Comparison of ENCODE assay signal across 13 cellular contexts in genomic region chrX:16444353-16444752, GRCh38.
A peak's percentile ranks its signal among the peaks of the same experiment; 100 is the strongest.
DNase-seq lines count a peak whose midpoint lies in the region; ATAC-seq and TF ChIP-seq lines count a peak whose summit lies in the region.
"Had no signal": no experiment of that assay in that cellular context is flagged by ENCODE, and none has a peak within 500 bp of the region (broad histone marks: within the 10 kb centered on the region; RNA-seq: fewer than 3 reads in every experiment).

No MANE protein-coding gene starts in this region.

- H3K4me1 ChIP-seq in mammary epithelial cell (ENCODE audit: insufficient read depth, low read length) (peaks cover 5% of the 10 kb centered on the region), neural progenitor cell (peaks cover 8% of the 10 kb centered on the region)
- H3K4me1 ChIP-seq: heart left ventricle had no signal

- H3K79me2 ChIP-seq in mammary epithelial cell (ENCODE audit: insufficient read depth, low read length) (no peaks in the 10 kb centered on the region), neural progenitor cell (ENCODE audit: low read depth) (no peaks in the 10 kb centered on the region)

- peak; percentile 2 for DNase-seq in DMS79 treated with DMSO at 0.1 percent for 48 hours (lab: John Stamatoyannopoulos, UW)
- peak; percentile 63 for DNase-seq in NCI-H1092 (lab: John Stamatoyannopoulos, UW)
- DNase-seq in mammary epithelial cell = peak; percentile 52
- DNase-seq in neural progenitor cell (ENCODE audit: low spot score) = no peak
- DNase-seq in activated T-helper 1 cell treated with anti-CD3 and anti-CD28 coated beads, Interleukin-12 subunit alpha, Interleukin-12 subunit beta, Interleukin-2, Interleukin-4 antibody, amounts not matched to agents 30 ng/mL and 10 ng/mL and 1 ng/mL, durations not matched to agents 14 hours and 24 hours and 36 hours (ENCODE audit: low spot score) = no peak
- no peak for DNase-seq in activated CD4-positive, CD25-positive, alpha-beta regulatory T cell treated with anti-CD3 and anti-CD28 coated beads, Interleukin-2, amount 50 U/mL, for 72 hours
- DNase-seq in putamen (ENCODE audit: low spot score) = no peak
- DNase-seq: activated naive CD4-positive, alpha-beta T cell treated with anti-CD3 and anti-CD28 coated beads, Interleukin-2, amount 50 U/mL, for 16 hours; heart left ventricle; kidney had no signal

- H3F3A ChIP-seq in neural progenitor cell (ENCODE audit: low read depth) = no peaks in the 10 kb centered on the region

- dilution Hi-C loops in mammary epithelial cell (cut with HindIII; ENCODE audit: low sequenced_read_pairs) = no loop called here

- H3K27me3 ChIP-seq in mammary epithelial cell (ENCODE audit: insufficient read depth, low read length) (no peaks in the 10 kb centered on the region), neural progenitor cell (no peaks in the 10 kb centered on the region)

- no peaks in the 10 kb centered on the region for H3K9me3 Mint-ChIP-seq in neural progenitor cell
- H3K9me3 Mint-ChIP-seq in activated T-helper 1 cell treated with anti-CD3 and anti-CD28 coated beads, Interleukin-12 subunit alpha, Interleukin-12 subunit beta, Interleukin-2, Interleukin-4 antibody, amounts not matched to agents 30 ng/mL and 10 ng/mL and 1 ng/mL, durations not matched to agents 14 hours and 24 hours and 36 hours = no peaks in the 10 kb centered on the region

- H3K27ac ChIP-seq in mammary epithelial cell (ENCODE audit: insufficient read depth, low read depth, low read length) (no peak overlapping the region), neural progenitor cell (no peak overlapping the region)
- H3K27ac ChIP-seq: heart left ventricle had no signal

- H3K36me3 ChIP-seq in mammary epithelial cell (ENCODE audit: insufficient read depth, low read length) = no peaks in the 10 kb centered on the region
- H3K36me3 ChIP-seq in neural progenitor cell = no peaks in the 10 kb centered on the region
- H3K36me3 ChIP-seq: heart left ventricle had no signal

- H3K4me1 Mint-ChIP-seq in neural progenitor cell = peaks cover 3% of the 10 kb centered on the region
- no peaks in the 10 kb centered on the region for H3K4me1 Mint-ChIP-seq in activated T-helper 1 cell treated with anti-CD3 and anti-CD28 coated beads, Interleukin-12 subunit alpha, Interleukin-12 subunit beta, Interleukin-2, Interleukin-4 antibody, amounts not matched to agents 30 ng/mL and 10 ng/mL and 1 ng/mL, durations not matched to agents 14 hours and 24 hours and 36 hours (ENCODE audit: low read depth)

- no peaks in the 10 kb centered on the region for H3K36me3 Mint-ChIP-seq in neural progenitor cell
- H3K36me3 Mint-ChIP-seq in activated T-helper 1 cell treated with anti-CD3 and anti-CD28 coated beads, Interleukin-12 subunit alpha, Interleukin-12 subunit beta, Interleukin-2, Interleukin-4 antibody, amounts not matched to agents 30 ng/mL and 10 ng/mL and 1 ng/mL, durations not matched to agents 14 hours and 24 hours and 36 hours (ENCODE audit: low read depth) = no peaks in the 10 kb centered on the region

- 46% methylated on average over 7 of the region's 7 CpGs for WGBS in mammary epithelial cell (ENCODE audit: low coverage, missing lambda C conversion rate)

- in situ Hi-C loops in mammary epithelial cell (cut with MboI; ENCODE audit: low sequenced_read_pairs in 2 of 2) = no loop called here

- no peak overlapping the region for H3K4me3 Mint-ChIP-seq in neural progenitor cell
- H3K4me3 Mint-ChIP-seq in activated T-helper 1 cell treated with anti-CD3 and anti-CD28 coated beads, Interleukin-12 subunit alpha, Interleukin-12 subunit beta, Interleukin-2, Interleukin-4 antibody, amounts not matched to agents 30 ng/mL and 10 ng/mL and 1 ng/mL, durations not matched to agents 14 hours and 24 hours and 36 hours = no peak overlapping the region
- H3K4me3 Mint-ChIP-seq: WTC11 had no signal

- CTCF ChIA-PET in mammary epithelial cell (lab: Charles Lee; ENCODE audit: low non-redundant PET) = interaction anchor here (0.6 kb wide), 1 partner anchor 876 kb away, joined by 8 read pairs; no protein-coding TSS in a partner anchor

- H3K27ac Mint-ChIP-seq in neural progenitor cell = no peak overlapping the region
- no peak overlapping the region for H3K27ac Mint-ChIP-seq in activated T-helper 1 cell treated with anti-CD3 and anti-CD28 coated beads, Interleukin-12 subunit alpha, Interleukin-12 subunit beta, Interleukin-2, Interleukin-4 antibody, amounts not matched to agents 30 ng/mL and 10 ng/mL and 1 ng/mL, durations not matched to agents 14 hours and 24 hours and 36 hours
- H3K27ac Mint-ChIP-seq: WTC11 had no signal

- TF ChIP-seq CTCF in mammary epithelial cell (conservative IDR thresholded peaks at IDR 0.05 in 1 of 2, IDR thresholded peaks at IDR 0.05 in 1 of 2; ENCODE audit: extremely low read depth in 1 of 2, insufficient read depth in 1 of 2, low read depth in 1 of 2, low read length in 2 of 2) (no peak), neural progenitor cell (IDR thresholded peaks at IDR 0.05) (no peak)

- peaks cover 2% of the 10 kb centered on the region for H3K27me3 Mint-ChIP-seq in neural progenitor cell (ENCODE audit: insufficient read depth, low read depth)
- peaks cover 2% of the 10 kb centered on the region for H3K27me3 Mint-ChIP-seq in activated T-helper 1 cell treated with anti-CD3 and anti-CD28 coated beads, Interleukin-12 subunit alpha, Interleukin-12 subunit beta, Interleukin-2, Interleukin-4 antibody, amounts not matched to agents 30 ng/mL and 10 ng/mL and 1 ng/mL, durations not matched to agents 14 hours and 24 hours and 36 hours (ENCODE audit: insufficient read depth)

- intact Hi-C loops in mammary epithelial cell (cut with micrococcal nuclease) = no loop called here
- intact Hi-C loops in activated T-helper 1 cell treated with anti-CD3 and anti-CD28 coated beads, Interleukin-12 subunit alpha, Interleukin-12 subunit beta, Interleukin-2, Interleukin-4 antibody, amounts not matched to agents 30 ng/mL and 10 ng/mL and 1 ng/mL, durations not matched to agents 14 hours and 24 hours and 36 hours (cut with micrococcal nuclease) = loop anchor here (2.0 kb wide), 1 partner anchor 684 kb away; no protein-coding TSS in a partner anchor

- ATAC-seq in HG03571 (IDR thresholded peaks at IDR 0.05; ENCODE audit: unreplicated experiment) = no peak

- H3K9me3 ChIP-seq in mammary epithelial cell (replicated peaks; ENCODE audit: insufficient read depth, low read length) (no peaks in the 10 kb centered on the region), neural progenitor cell (ENCODE audit: low read depth) (no peaks in the 10 kb centered on the region)
- H3K9me3 ChIP-seq: heart left ventricle had no signal

- BruUV-seq in mammary epithelial cell (replicated peaks; lab: Mats Ljungman, UMichigan) = no TSS peak

- H4K20me1 ChIP-seq in mammary epithelial cell (ENCODE audit: insufficient read depth, low read length) = no peaks in the 10 kb centered on the region
- no peaks in the 10 kb centered on the region for H4K20me1 ChIP-seq in neural progenitor cell (ENCODE audit: low read depth)

- no peak overlapping the region for H3K4me3 ChIP-seq in mammary epithelial cell (replicated peaks in 1 of 3; ENCODE audit: insufficient read depth in 1 of 3, low read depth in 2 of 3, low read length in 3 of 3)
- H3K4me3 ChIP-seq in neural progenitor cell = no peak overlapping the region
- H3K4me3 ChIP-seq: GM12878, heart left ventricle had no signal

- peak overlapping the region; percentile 69 for H2AFZ ChIP-seq in mammary epithelial cell (ENCODE audit: low read depth, low read length)
- H2AFZ ChIP-seq in neural progenitor cell (replicated peaks) = peak overlapping the region; percentile 37

- H3K4me2 ChIP-seq in mammary epithelial cell (ENCODE audit: insufficient read depth, low read depth, low read length) (peak overlapping the region; percentile 18), neural progenitor cell (no peak overlapping the region)

- H3K9ac ChIP-seq in mammary epithelial cell (ENCODE audit: insufficient read depth, low read length) = no peak overlapping the region
- no peak overlapping the region for H3K9ac ChIP-seq in neural progenitor cell

Comparison
In these comparisons a context has a peak if more than half of its experiments do, and no peak if none do; other contexts are left out.
1. DNase-seq: peak in DMS79 treated with DMSO at 0.1 percent for 48 hours (single experiment), NCI-H1092 (single experiment) and mammary epithelial cell (single experiment); none in neural progenitor cell (single experiment), activated T-helper 1 cell treated with anti-CD3 and anti-CD28 coated beads, Interleukin-12 subunit alpha, Interleukin-12 subunit beta, Interleukin-2, Interleukin-4 antibody, amounts not matched to agents 30 ng/mL and 10 ng/mL and 1 ng/mL, durations not matched to agents 14 hours and 24 hours and 36 hours (single experiment), activated CD4-positive, CD25-positive, alpha-beta regulatory T cell treated with anti-CD3 and anti-CD28 coated beads, Interleukin-2, amount 50 U/mL, for 72 hours (single experiment) and putamen (single experiment).